ENCODE assay signal across 8 cellular contexts in genomic region chr1:151058682-151059341, GRCh38. TPM values are rescaled to one million over a fixed set of nuclear protein-coding genes. Genes with fewer than 3 reads are reported as not detected.
DNase-seq lines count a peak whose midpoint lies in the region; ATAC-seq and TF ChIP-seq lines count a peak whose summit lies in the region.

No MANE protein-coding gene starts in this region.

- H3K4me1 ChIP-seq in effector memory CD4-positive, alpha-beta T cell (ENCODE audit: control insufficient read depth, insufficient read depth, low read length, poor library complexity, severe bottlenecking) = peaks cover 37% of the 10 kb centered on the region
- peaks cover 56% of the 10 kb centered on the region for H3K4me1 ChIP-seq in mononuclear cell (ENCODE audit: insufficient read depth, low read length)
- peaks cover 0 to 12% of the 10 kb centered on the region in 2 donors for H3K4me1 ChIP-seq in uterus

- H3K36me3 ChIP-seq in effector memory CD4-positive, alpha-beta T cell (ENCODE audit: control insufficient read depth, insufficient read depth, low read length) = peaks cover 20% of the 10 kb centered on the region
- no peaks in the 10 kb centered on the region for H3K36me3 ChIP-seq in uterus

- ATAC-seq in GM19023 (IDR thresholded peaks at IDR 0.05; ENCODE audit: unreplicated experiment) (no peak), HG02610 (IDR thresholded peaks at IDR 0.05; ENCODE audit: unreplicated experiment) (no peak)

- intact Hi-C loops in uterus (cut with DNase I; ENCODE audit: low total_unique reads) = no loop called here

- no peak for TF ChIP-seq POLR2A in uterus (IDR thresholded peaks at IDR 0.05)

- H3K4me3 ChIP-seq in GM12864 (ENCODE audit: low read depth, low read length) = peak overlapping the region; percentile 80
- H3K4me3 ChIP-seq in effector memory CD4-positive, alpha-beta T cell (ENCODE audit: insufficient read depth, low read depth, low read length, poor library complexity, severe bottlenecking) = peak overlapping the region; percentile 88
- H3K4me3 ChIP-seq in mononuclear cell (ENCODE audit: low read length) = peak overlapping the region; percentile 96
- peak overlapping the region; percentile 88 to 98 for H3K4me3 ChIP-seq in uterus

- TF ChIP-seq CTCF in GM12864 (IDR thresholded peaks at IDR 0.05; ENCODE audit: low read depth, low read length, missing control alignments) (no peak), uterus (IDR thresholded peaks at IDR 0.05) (no peak)

- H3K9me3 ChIP-seq in effector memory CD4-positive, alpha-beta T cell (ENCODE audit: control insufficient read depth, low read length) = no peaks in the 10 kb centered on the region
- H3K9me3 ChIP-seq in mononuclear cell (ENCODE audit: low read depth, low read length) (no peaks in the 10 kb centered on the region), uterus (no peaks in the 10 kb centered on the region)

- peak overlapping the region; percentile 98 for H3K27ac ChIP-seq in effector memory CD4-positive, alpha-beta T cell (ENCODE audit: insufficient read depth, low read length, poor library complexity, severe bottlenecking)
- H3K27ac ChIP-seq in uterus = peak overlapping the region; percentile 93 to 95

- DNase-seq in A172 (ENCODE audit: low spot score) (peak; percentile 39), GM12864 (ENCODE audit: low read depth) (no peak), uterus (peak in 1 of 2 donors; percentile 45)
- no peak for DNase-seq in effector memory CD4-positive, alpha-beta T cell

- no peaks in the 10 kb centered on the region for H3K27me3 ChIP-seq in effector memory CD4-positive, alpha-beta T cell (replicated peaks; ENCODE audit: control insufficient read depth, insufficient read depth, low read length, poor library complexity, severe bottlenecking)
- H3K27me3 ChIP-seq in mononuclear cell (ENCODE audit: insufficient read depth, low read length) (no peaks in the 10 kb centered on the region), uterus (no peaks in the 10 kb centered on the region)

TF ChIP-seq in PFSK-1, 5 proteins besides CTCF, POLR2A, EP300 and RAD21:
- TF ChIP-seq POLR2AphosphoS5 (IDR thresholded peaks at IDR 0.05; ENCODE audit: low read depth, low read length) (peak; percentile 36; the same call in 1 of the 2 replicates), FOXP2 (optimal IDR thresholded peaks at IDR 0.05; ENCODE audit: borderline replicate concordance, extremely low read depth, extremely low read length, insufficient read depth) (no peak)

RNA-seq across cellular contexts. Expression of gene CDC42SE1, which starts 0.6 kb away (rescaled TPM):
- total RNA-seq in A172 (2014; rRNA removed; shearing (Covaris generic)) = 149 and 150 TPM in 2 replicates
- 47.3 TPM for polyA plus RNA-seq in PFSK-1 (2012; ENCODE audit: insufficient read length, low read depth)
- total RNA-seq in mononuclear cell (250 TPM), uterus (10 to 100 TPM; 21.5 to 80.8 (median 39.4) TPM)

RNA-seq across cellular contexts. Expression of gene MLLT11, which starts 1.4 kb away (rescaled TPM):
- 99.2 and 101 TPM in 2 replicates for total RNA-seq in A172 (2014; rRNA removed; shearing (Covaris generic))
- polyA plus RNA-seq in PFSK-1 (2012; ENCODE audit: insufficient read length, low read depth) = 3.7 TPM
- 4.6 TPM for total RNA-seq in mononuclear cell
- total RNA-seq in uterus = 10 to 100 TPM in 1 of 4 donors, 1 to 10 TPM in 3; 1.3 to 10.6 (median 5.6) TPM

RNA-seq across cellular contexts. Expression of gene C1orf56, which starts 11.3 kb away (rescaled TPM):
- 3.7 and 6.9 TPM in 2 replicates for total RNA-seq in A172 (2014; rRNA removed; shearing (Covaris generic))
- 6.3 TPM for polyA plus RNA-seq in PFSK-1 (2012; ENCODE audit: insufficient read length, low read depth)
- total RNA-seq in mononuclear cell (0.31 TPM), uterus (1 to 10 TPM in 3 of 4 donors, under 1 TPM in 1; 0.59 to 8.5 (median 3.8) TPM)

RNA-seq across cellular contexts. Expression of gene GABPB2, which starts 11.7 kb away (rescaled TPM):
- 2.9 and 4.7 TPM in 2 replicates for total RNA-seq in A172 (2014; rRNA removed; shearing (Covaris generic))
- 3.3 TPM for polyA plus RNA-seq in PFSK-1 (2012; ENCODE audit: insufficient read length, low read depth)
- total RNA-seq in mononuclear cell (22.0 TPM), uterus (100 to 1,000 TPM in 1 of 4 donors, 10 to 100 TPM in 2, 1 to 10 TPM in 1; 7.4 to 285 (median 21.2) TPM)

RNA-seq across cellular contexts. Expression of gene BNIPL, which starts 22.4 kb away (rescaled TPM):
- 0.38 and 0.86 TPM in 2 replicates for total RNA-seq in A172 (2014; rRNA removed; shearing (Covaris generic))
- 0.59 TPM for polyA plus RNA-seq in PFSK-1 (2012; ENCODE audit: insufficient read length, low read depth)
- total RNA-seq in mononuclear cell (0.10 TPM), uterus (under 1 TPM in 2 of 4 donors, not detected in 2; 0.24 to 0.55 TPM)
